ENCODE assay signal across 1 cellular context in the genomic region with DNA sequence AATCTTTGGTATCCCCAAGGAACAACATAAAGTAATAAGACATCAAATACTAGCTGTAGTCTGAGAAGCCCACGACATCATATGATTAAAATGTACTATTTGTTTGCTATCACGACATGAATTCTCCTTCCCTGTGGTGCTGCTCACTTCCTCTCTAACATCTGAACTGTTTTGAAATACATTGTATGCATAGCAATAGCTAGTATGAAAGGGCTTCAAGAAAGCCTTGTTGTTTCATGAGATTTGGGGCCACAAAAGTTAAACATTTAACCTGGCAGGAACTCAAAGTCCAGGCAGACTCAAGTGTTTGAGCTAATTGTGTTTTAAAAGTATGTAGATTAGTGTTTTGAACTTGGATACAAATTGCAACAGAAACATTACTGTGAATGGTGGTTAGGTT.
TF ChIP-seq lines count a peak whose summit lies in the region.

No MANE protein-coding gene starts in this region.

TF ChIP-seq in SK-N-SH, 30 proteins besides CTCF, POLR2A, EP300 and RAD21 (continued from another document):
- TF ChIP-seq, protein P1, sequence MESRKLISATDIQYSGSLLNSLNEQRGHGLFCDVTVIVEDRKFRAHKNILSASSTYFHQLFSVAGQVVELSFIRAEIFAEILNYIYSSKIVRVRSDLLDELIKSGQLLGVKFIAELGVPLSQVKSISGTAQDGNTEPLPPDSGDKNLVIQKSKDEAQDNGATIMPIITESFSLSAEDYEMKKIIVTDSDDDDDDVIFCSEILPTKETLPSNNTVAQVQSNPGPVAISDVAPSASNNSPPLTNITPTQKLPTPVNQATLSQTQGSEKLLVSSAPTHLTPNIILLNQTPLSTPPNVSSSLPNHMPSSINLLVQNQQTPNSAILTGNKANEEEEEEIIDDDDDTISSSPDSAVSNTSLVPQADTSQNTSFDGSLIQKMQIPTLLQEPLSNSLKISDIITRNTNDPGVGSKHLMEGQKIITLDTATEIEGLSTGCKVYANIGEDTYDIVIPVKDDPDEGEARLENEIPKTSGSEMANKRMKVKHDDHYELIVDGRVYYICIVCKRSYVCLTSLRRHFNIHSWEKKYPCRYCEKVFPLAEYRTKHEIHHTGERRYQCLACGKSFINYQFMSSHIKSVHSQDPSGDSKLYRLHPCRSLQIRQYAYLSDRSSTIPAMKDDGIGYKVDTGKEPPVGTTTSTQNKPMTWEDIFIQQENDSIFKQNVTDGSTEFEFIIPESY (IDR thresholded peaks at IDR 0.05; ENCODE audit: borderline replicate concordance, low read depth) = no peak
- no peak for TF ChIP-seq SMC3 (IDR thresholded peaks at IDR 0.05; ENCODE audit: low read depth, low read length)
- TF ChIP-seq NRF1 (IDR thresholded peaks at IDR 0.05; ENCODE audit: low read depth, low read length) = no peak
- no peak for TF ChIP-seq FOSL2 (IDR thresholded peaks at IDR 0.05; ENCODE audit: borderline replicate concordance, low read depth)
